ENCODE assay signal across 1 cellular context in genomic region chr13:73860501-73860900, GRCh38.
TF ChIP-seq lines count a peak whose summit lies in the region.

No MANE protein-coding gene starts in this region.

TF ChIP-seq in IMR-90, 13 proteins besides CTCF, POLR2A, EP300 and RAD21:
- TF ChIP-seq CEBPB (IDR thresholded peaks at IDR 0.05; ENCODE audit: low read depth, low read length) (0 out of 2 replicates have a peak, but pooled peaks have one; percentile 31), SMC3 (IDR thresholded peaks at IDR 0.05; ENCODE audit: low read depth, low read length) (no peak)
